16 cellular contexts compared by ENCODE assay signal in the genomic region with DNA sequence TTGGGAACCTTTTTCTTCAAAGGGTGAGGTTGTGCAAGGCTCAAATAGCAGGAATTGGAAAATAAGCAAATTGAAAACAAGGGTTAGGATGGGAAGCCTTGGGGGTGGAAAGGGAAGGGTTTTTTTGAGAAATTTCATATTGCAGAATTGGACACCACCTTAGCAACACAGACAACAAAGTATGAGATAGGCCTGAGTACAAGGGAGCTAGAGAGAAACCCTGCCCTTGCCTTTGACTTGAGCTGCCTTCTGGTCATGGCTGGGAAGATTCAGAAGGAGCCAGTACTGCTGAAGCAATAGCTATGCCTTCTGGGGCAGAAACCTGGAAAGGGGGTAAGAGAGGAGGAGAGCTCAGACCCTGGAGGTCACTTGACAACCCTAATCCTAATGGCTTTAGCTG.
DNase-seq lines count a peak whose midpoint lies in the region; ATAC-seq and TF ChIP-seq lines count a peak whose summit lies in the region.
"Had no signal": no experiment of that assay in that cellular context is flagged by ENCODE, and none has a peak within 500 bp of the region (broad histone marks: within the 10 kb centered on the region; RNA-seq: fewer than 3 reads in every experiment).

No MANE protein-coding gene starts in this region.

- peak overlapping the region; percentile 97 for H3K27ac ChIP-seq in SK-N-MC
- H3K27ac ChIP-seq: BLaER1 treated with 17β-estradiol and CSF1 and Interleukin-3, amounts not matched to agents 10 nM and 100 nM; C4-2B had no signal

- no peak overlapping the region for H3K4me3 Mint-ChIP-seq in type B pancreatic cell
- H3K4me3 Mint-ChIP-seq: B cell; CD4-positive, alpha-beta T cell; CD8-positive, alpha-beta T cell had no signal

- H3K27ac Mint-ChIP-seq in type B pancreatic cell = no peak overlapping the region
- H3K27ac Mint-ChIP-seq: B cell; CD4-positive, alpha-beta T cell; CD8-positive, alpha-beta T cell had no signal

- TF ChIP-seq CTCF in omental fat pad (IDR thresholded peaks at IDR 0.05) (no peak), type B pancreatic cell (conservative IDR thresholded peaks at IDR 0.05) (no peak)

- H3K27me3 Mint-ChIP-seq in type B pancreatic cell = peaks cover 16% of the 10 kb centered on the region
- H3K27me3 Mint-ChIP-seq: B cell; CD4-positive, alpha-beta T cell had no signal

- no peaks in the 10 kb centered on the region for H3K36me3 Mint-ChIP-seq in type B pancreatic cell
- H3K36me3 Mint-ChIP-seq: CD8-positive, alpha-beta T cell had no signal

- H3K4me1 Mint-ChIP-seq in type B pancreatic cell (ENCODE audit: unreplicated experiment) = peaks cover 7% of the 10 kb centered on the region
- H3K4me1 Mint-ChIP-seq: B cell had no signal

- no peak overlapping the region for H3K4me3 ChIP-seq in SK-N-MC
- H3K4me3 ChIP-seq: BLaER1 treated with 17β-estradiol and CSF1 and Interleukin-3, amounts not matched to agents 10 nM and 100 nM had no signal

- no peak overlapping the region for H3K9ac ChIP-seq in SK-N-MC (ENCODE audit: insufficient read length)
- H3K9ac ChIP-seq: BLaER1 treated with 17β-estradiol and CSF1 and Interleukin-3, amounts not matched to agents 10 nM and 100 nM had no signal

- no peak for DNase-seq in SK-N-MC (ENCODE audit: low read depth, low spot score)
- DNase-seq in omental fat pad (ENCODE audit: low spot score) = no peak
- DNase-seq in type B pancreatic cell (ENCODE audit: extremely low spot score, unreplicated experiment) = no peak
- DNase-seq in H4 (ENCODE audit: low spot score) = no peak
- DNase-seq in HK-2 (ENCODE audit: unreplicated experiment) = no peak
- DNase-seq: 8988T; AML-193; Caco-2; Calu3; CD4-positive, alpha-beta T cell; CD8-positive, alpha-beta T cell; DMS79 treated with DMSO at 0.1 percent for 48 hours; GF-D8 had no signal

- peak; percentile 84 for ATAC-seq in omental fat pad (ENCODE audit: low FRiP score)
- ATAC-seq: CD8-positive, alpha-beta T cell had no signal

- peaks cover 10% of the 10 kb centered on the region for H3K9me3 Mint-ChIP-seq in type B pancreatic cell
- H3K9me3 Mint-ChIP-seq: CD4-positive, alpha-beta T cell; CD8-positive, alpha-beta T cell had no signal

- H3K36me3 ChIP-seq in SK-N-MC (ENCODE audit: insufficient read depth, low read length) = no peaks in the 10 kb centered on the region
- H3K36me3 ChIP-seq: BLaER1 treated with 17β-estradiol and CSF1 and Interleukin-3, amounts not matched to agents 10 nM and 100 nM had no signal

- no peaks in the 10 kb centered on the region for H3K9me3 ChIP-seq in SK-N-MC (ENCODE audit: low read depth, low read length)
- H3K9me3 ChIP-seq: Caco-2 had no signal
